In the genomic region with DNA sequence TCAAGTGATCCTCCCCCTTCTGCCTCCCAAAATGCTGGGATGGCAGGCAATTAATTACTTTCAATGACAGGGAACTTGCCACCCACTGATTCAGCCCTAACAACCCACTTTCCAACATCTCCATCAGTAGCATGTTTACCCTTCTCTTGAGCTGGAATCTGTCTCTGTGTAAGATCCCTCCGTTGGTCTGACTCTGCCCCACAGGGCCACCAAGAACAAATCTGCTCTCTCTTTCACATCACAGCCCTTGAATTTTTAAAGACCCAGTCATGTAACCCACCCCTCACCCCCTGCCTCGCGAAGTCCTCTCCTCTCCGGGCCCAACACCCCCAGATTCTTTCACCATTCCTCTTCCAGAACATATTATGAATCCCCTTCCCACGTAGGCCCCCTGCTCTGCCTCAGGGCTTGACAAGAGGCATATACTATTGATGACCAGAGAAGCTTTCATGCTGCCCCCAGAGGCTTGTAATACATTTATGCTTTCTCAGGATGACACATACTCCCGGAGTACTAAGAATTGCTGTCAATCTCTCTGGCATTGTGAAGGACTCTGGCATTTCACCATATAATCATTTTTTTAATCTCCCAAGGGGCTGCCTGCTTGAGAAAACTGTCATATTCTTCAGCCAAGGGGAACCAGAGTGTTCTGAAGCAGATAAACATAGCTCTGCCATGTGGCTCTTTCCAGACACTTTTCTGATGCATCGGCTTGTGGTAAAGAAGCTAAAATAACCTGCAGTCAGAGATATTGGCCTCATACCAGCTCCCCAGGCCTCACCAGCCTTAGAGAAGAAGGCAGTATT, we compare ENCODE assay signal across 20 cellular contexts.
A peak's percentile ranks its signal among the peaks of the same experiment; 100 is the strongest.
DNase-seq lines count a peak whose midpoint lies in the region; ATAC-seq and TF ChIP-seq lines count a peak whose summit lies in the region.
"Had no signal": no experiment of that assay in that cellular context is flagged by ENCODE, and none has a peak within 500 bp of the region (broad histone marks: within the 10 kb centered on the region; RNA-seq: fewer than 3 reads in every experiment).

No MANE protein-coding gene starts in this region.

- no peak overlapping the region for H4K91ac ChIP-seq in mesenchymal stem cell (ENCODE audit: low read length)

- no peaks in the 10 kb centered on the region for H3K9me3 ChIP-seq in A673 (ENCODE audit: low read depth, low read length, poor library complexity, severe bottlenecking)
- peaks cover 5% of the 10 kb centered on the region for H3K9me3 ChIP-seq in mesenchymal stem cell (ENCODE audit: control insufficient read depth, low read length)
- H3K9me3 ChIP-seq in CD4-positive, alpha-beta T cell (ENCODE audit: control insufficient read depth, low read length): peaks cover 3% of the 10 kb centered on the region
- no peaks in the 10 kb centered on the region; the same call in 1 of the 2 replicates for H3K9me3 ChIP-seq in PC-9 (ENCODE audit: insufficient read depth, low read depth)

- no peak overlapping the region for H3K23ac ChIP-seq in mesenchymal stem cell (ENCODE audit: low read length in 2 of 2)

- H3K4me1 ChIP-seq in A673 (ENCODE audit: insufficient read depth, low read length, poor library complexity, severe bottlenecking) (peaks cover 9% of the 10 kb centered on the region), mesenchymal stem cell (ENCODE audit: control insufficient read depth, insufficient read depth, low read depth, low read length) (no peaks in the 10 kb centered on the region), PC-9 (replicated peaks; ENCODE audit: insufficient read depth) (no peaks in the 10 kb centered on the region)

- H4K8ac ChIP-seq in mesenchymal stem cell (ENCODE audit: low read length): no peak overlapping the region

- no peak overlapping the region for H3K14ac ChIP-seq in mesenchymal stem cell (ENCODE audit: low read length in 2 of 2)

- 50% methylated on average over 7 of the region's 7 CpGs for WGBS in mesenchymal stem cell

- H3K27me3 ChIP-seq in A673 (replicated peaks; ENCODE audit: insufficient read depth, low read depth, low read length, poor library complexity): no peaks in the 10 kb centered on the region
- peaks cover 0 to 5% of the 10 kb centered on the region in 2 experiments for H3K27me3 ChIP-seq in mesenchymal stem cell (ENCODE audit: control insufficient read depth in 1 of 2, insufficient read depth in 1 of 2, low read length in 2 of 2)
- H3K27me3 ChIP-seq in CD4-positive, alpha-beta T cell (ENCODE audit: control insufficient read depth, insufficient read depth, low read length): no peaks in the 10 kb centered on the region
- H3K27me3 ChIP-seq in PC-9 (ENCODE audit: insufficient read depth, low read depth): no peaks in the 10 kb centered on the region

- H3K9ac ChIP-seq in mesenchymal stem cell (ENCODE audit: low read length): peak overlapping the region; percentile 10

- H2BK12ac ChIP-seq in mesenchymal stem cell (ENCODE audit: low read length in 2 of 2): no peak overlapping the region

- no peak overlapping the region for H2AFZ ChIP-seq in mesenchymal stem cell (ENCODE audit: low read depth, low read length)
- no peak overlapping the region for H2AFZ ChIP-seq in PC-9

- H3K27ac Mint-ChIP-seq in CD4-positive, alpha-beta T cell: no peak overlapping the region
- H3K27ac Mint-ChIP-seq: CD4-positive, CD25-positive, alpha-beta regulatory T cell had no signal

- no peaks in the 10 kb centered on the region for H3F3A ChIP-seq in PC-9 (ENCODE audit: insufficient read depth, low read depth)

- TF ChIP-seq CTCF in A673 (conservative IDR thresholded peaks at IDR 0.05; ENCODE audit: low read depth, low read length) (0 out of 2 replicates have a peak, but pooled peaks have one; percentile 10), NB4 (IDR thresholded peaks at IDR 0.05; ENCODE audit: low read depth, low read length) (no peak), PC-9 (conservative IDR thresholded peaks at IDR 0.05) (no peak)
- TF ChIP-seq CTCF in CD4-positive, alpha-beta T cell (IDR thresholded peaks at IDR 0.05): no peak

- H3K4me1 Mint-ChIP-seq in CD4-positive, alpha-beta T cell (ENCODE audit: low read depth): no peaks in the 10 kb centered on the region
- H3K4me1 Mint-ChIP-seq: CD4-positive, CD25-positive, alpha-beta regulatory T cell had no signal

- no peaks in the 10 kb centered on the region for H4K20me1 ChIP-seq in PC-9 (ENCODE audit: insufficient read depth)

- no peaks in the 10 kb centered on the region for H3K9me2 ChIP-seq in PC-9 (ENCODE audit: insufficient read depth)

- H2BK5ac ChIP-seq in mesenchymal stem cell (ENCODE audit: low read depth, low read length, poor library complexity, severe bottlenecking): no peak overlapping the region

- H3K79me1 ChIP-seq in mesenchymal stem cell (replicated peaks; ENCODE audit: low read length, poor library complexity, severe bottlenecking): no peaks in the 10 kb centered on the region

- no peaks in the 10 kb centered on the region for H3K27me3 Mint-ChIP-seq in CD4-positive, alpha-beta T cell
- H3K27me3 Mint-ChIP-seq: CD4-positive, CD25-positive, alpha-beta regulatory T cell had no signal

- H2BK120ac ChIP-seq in mesenchymal stem cell (ENCODE audit: low read depth, low read length): no peak overlapping the region

- no peaks in the 10 kb centered on the region for H3K79me2 ChIP-seq in PC-9 (ENCODE audit: low read depth)

- no peak overlapping the region for H3K4me2 ChIP-seq in mesenchymal stem cell (ENCODE audit: low read length, poor library complexity, severe bottlenecking)
- H3K4me2 ChIP-seq in PC-9: no peak overlapping the region

- ATAC-seq in sciatic nerve: peak; percentile 27
- ATAC-seq in CD4-positive, alpha-beta T cell (ENCODE audit: poor library complexity): no peak
- ATAC-seq: HepG2, Panc1 had no signal

- no peak for TF ChIP-seq POLR2A in NB4 (IDR thresholded peaks at IDR 0.05; ENCODE audit: extremely low read depth, insufficient read length)

- no peak overlapping the region for H2AK5ac ChIP-seq in mesenchymal stem cell (ENCODE audit: low read length, severe bottlenecking)

- H3K4me3 ChIP-seq in A673 (ENCODE audit: low read depth, low read length, poor library complexity, severe bottlenecking): no peak overlapping the region
- H3K4me3 ChIP-seq in NB4 (ENCODE audit: low read depth, low read length): no peak overlapping the region
- no peak overlapping the region for H3K4me3 ChIP-seq in mesenchymal stem cell (ENCODE audit: insufficient read depth in 1 of 2, low read depth in 1 of 2, low read length in 2 of 2)
- H3K4me3 ChIP-seq in PC-9: no peak overlapping the region

- no peak overlapping the region for H2BK15ac ChIP-seq in mesenchymal stem cell (ENCODE audit: low read depth, poor library complexity, severe bottlenecking)

- H3K4ac ChIP-seq in mesenchymal stem cell (ENCODE audit: low read depth in 1 of 2, low read length in 2 of 2): no peak overlapping the region

- DNase-seq in A673 (ENCODE audit: low spot score) (peak; percentile 82), NB4 (ENCODE audit: low read depth) (peak; percentile 46), mesenchymal stem cell (no peak), sciatic nerve (ENCODE audit: low spot score) (no peak), activated T-cell treated with anti-CD3 and anti-CD28 coated beads for 4 hours (no peak), PC-9 (no peak), SKM-1 (lab: John Stamatoyannopoulos, UW; ENCODE audit: unreplicated experiment) (no peak)
- no peak for DNase-seq in CD4-positive, alpha-beta T cell
- DNase-seq: 8988T; CD4-positive, CD25-positive, alpha-beta regulatory T cell; DMS79 treated with DMSO at 0.1 percent for 48 hours; GF-D8; H7; NCI-H1417 treated with DMSO at 0.1 percent for 48 hours; NCI-H2029; NCI-H2171 treated with DMSO at 0.1 percent for 48 hours; NCI-H774; SHP77 had no signal

- H3K36me3 ChIP-seq in A673 (ENCODE audit: insufficient read depth, low read length, poor library complexity, severe bottlenecking): no peaks in the 10 kb centered on the region
- no peaks in the 10 kb centered on the region for H3K36me3 ChIP-seq in mesenchymal stem cell (ENCODE audit: control insufficient read depth in 1 of 2, insufficient read depth in 2 of 2, low read depth in 1 of 2, low read length in 2 of 2)
- no peaks in the 10 kb centered on the region for H3K36me3 ChIP-seq in PC-9 (ENCODE audit: low read depth)

- H3K27ac ChIP-seq in A673 (ENCODE audit: low read depth, low read length, poor library complexity, severe bottlenecking): no peak overlapping the region
- H3K27ac ChIP-seq in mesenchymal stem cell (ENCODE audit: low read length, poor library complexity, severe bottlenecking): no peak overlapping the region
- no peak overlapping the region for H3K27ac ChIP-seq in CD4-positive, alpha-beta T cell (ENCODE audit: low read depth, low read length)
- no peak overlapping the region for H3K27ac ChIP-seq in PC-9

- H3K36me3 Mint-ChIP-seq in CD4-positive, alpha-beta T cell (ENCODE audit: low read depth): no peaks in the 10 kb centered on the region
- H3K36me3 Mint-ChIP-seq: CD4-positive, CD25-positive, alpha-beta regulatory T cell had no signal

- H3K4me3 Mint-ChIP-seq in CD4-positive, alpha-beta T cell: no peak overlapping the region
- H3K4me3 Mint-ChIP-seq: CD4-positive, CD25-positive, alpha-beta regulatory T cell had no signal

- BruUV-seq in A673 (replicated peaks; lab: Mats Ljungman, UMichigan): no TSS peak
- BruUV-seq in PC-9 (replicated peaks; lab: Mats Ljungman, UMichigan): no TSS peak

- H3K9me3 Mint-ChIP-seq in CD4-positive, alpha-beta T cell: peaks cover 5% of the 10 kb centered on the region

- no peak overlapping the region for H3K18ac ChIP-seq in mesenchymal stem cell (ENCODE audit: low read depth in 1 of 2, low read length in 2 of 2)

- CTCF ChIA-PET in A673 (lab: Charles Lee) (no interaction called here), PC-9 (lab: Charles Lee) (no interaction called here)
- CTCF ChIA-PET in CD4-positive, alpha-beta T cell (lab: Charles Lee): no interaction called here

- POLR2A ChIA-PET in A673 (lab: Charles Lee; ENCODE audit: low non-redundant PET): interaction anchor here (0.7 kb wide), 1 partner anchor 23 kb away, joined by 3 read pairs; no protein-coding TSS in a partner anchor
- POLR2A ChIA-PET in CD4-positive, alpha-beta T cell (lab: Charles Lee): no interaction called here
- POLR2A ChIA-PET in PC-9 (lab: Charles Lee; ENCODE audit: unreplicated experiment): no interaction called here

- intact Hi-C loops in A673 (cut with micrococcal nuclease; ENCODE audit: unreplicated experiment) (no loop called here), sciatic nerve (cut with DNase I) (no loop called here), PC-9 (cut with micrococcal nuclease; ENCODE audit: unreplicated experiment) (no loop called here)
- intact Hi-C loops in CD4-positive, alpha-beta T cell (cut with DNase I, micrococcal nuclease): no loop called here

Comparison
In these comparisons a context has a peak if more than half of its experiments do, and no peak if none do; other contexts are left out.
1. DNase-seq: peak in A673 (single experiment) and NB4 (single experiment); none in mesenchymal stem cell (single experiment), sciatic nerve (single experiment), CD4-positive, alpha-beta T cell (0 of 10), activated T-cell treated with anti-CD3 and anti-CD28 coated beads for 4 hours (single experiment), PC-9 (0 of 2) and SKM-1 (single experiment).